In the genomic region with DNA sequence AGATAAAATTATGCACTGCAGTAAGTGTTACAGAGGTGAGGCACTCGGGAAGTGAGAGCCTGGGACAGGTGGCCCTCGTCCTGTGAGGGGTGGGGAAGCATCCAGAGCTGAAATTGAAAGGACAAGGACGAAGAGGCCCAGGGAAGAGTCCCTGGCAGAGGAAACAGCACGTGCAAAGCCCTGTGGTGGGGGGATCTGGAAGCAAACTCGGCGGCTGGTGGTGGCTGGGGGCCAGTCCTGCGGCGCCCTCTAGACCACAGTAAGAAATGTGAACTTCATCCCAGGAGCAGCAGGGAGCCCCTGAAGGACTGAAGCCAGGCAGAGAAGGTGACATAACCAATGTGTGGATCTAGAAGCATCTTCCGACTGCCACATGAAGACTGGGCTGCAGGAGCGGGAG, we compare ENCODE assay signal across 25 cellular contexts. TPM values are rescaled to one million over a fixed set of nuclear protein-coding genes. Genes with fewer than 3 reads are reported as not detected.
DNase-seq lines count a peak whose midpoint lies in the region; ATAC-seq, FAIRE-seq and TF ChIP-seq lines count a peak whose summit lies in the region.
"Had no signal": no experiment of that assay in that cellular context is flagged by ENCODE, and none has a peak within 500 bp of the region (broad histone marks: within the 10 kb centered on the region; RNA-seq: fewer than 3 reads in every experiment).

No MANE protein-coding gene starts in this region.

- 23% methylated on average over 10 of the region's 10 CpGs for WGBS in HepG2 (ENCODE audit: low lambda C conversion rate)
- 52% methylated on average over 8 of the region's 10 CpGs for WGBS in right lobe of liver (ENCODE audit: insufficient coverage, low coverage, low lambda C conversion rate, missing lambda C conversion rate)

- no peaks in the 10 kb centered on the region for H3K36me3 ChIP-seq in HepG2 (replicated peaks in 1 of 2; ENCODE audit: control insufficient read depth in 1 of 2, insufficient read depth in 2 of 2, low read length in 2 of 2)
- no peaks in the 10 kb centered on the region for H3K36me3 ChIP-seq in right lobe of liver
- H3K36me3 ChIP-seq in OCI-LY7 (ENCODE audit: insufficient read depth, low read length): no peaks in the 10 kb centered on the region
- H3K36me3 ChIP-seq: esophagus squamous epithelium had no signal

- H3K27me3 ChIP-seq in HepG2 (ENCODE audit: control insufficient read depth in 1 of 2, insufficient read depth in 2 of 2, low read length in 2 of 2) (no peaks in the 10 kb centered on the region; a peak in 1 of 5 replicates), right lobe of liver (no peaks in the 10 kb centered on the region)
- H3K27me3 ChIP-seq: esophagus squamous epithelium, stomach had no signal

- DNase-seq in HepG2 (ENCODE audit: low spot score): no peak
- no peak for DNase-seq in right lobe of liver
- DNase-seq in OCI-LY7 (ENCODE audit: low spot score): peak; percentile 11
- DNase-seq in iPS DF 19.7 (ENCODE audit: low read depth, low spot score): peak; percentile 30
- no peak for DNase-seq in left ventricle myocardium superior
- DNase-seq in 8988T: no peak
- DNase-seq: activated CD4-positive, alpha-beta T cell treated with anti-CD3 and anti-CD28 coated beads for 1 hour; activated T-cell treated with anti-CD3 and anti-CD28 coated beads, Interleukin-2, amount 50 U/mL, for 72 hours; Caco-2; central memory CD4-positive, alpha-beta T cell; esophagus squamous epithelium; NCI-H1092; NCI-H2081 treated with DMSO at 0.1 percent for 48 hours; NCI-H446 treated with DMSO at 0.1 percent for 48 hours; stomach; T1000; trophoblast cell had no signal

- no peaks in the 10 kb centered on the region for H3K9me2 ChIP-seq in OCI-LY7 (ENCODE audit: insufficient read depth, low read length)

- no peak overlapping the region for H3K4me2 ChIP-seq in HepG2 (ENCODE audit: low read depth, low read length)
- H3K4me2 ChIP-seq in OCI-LY7 (ENCODE audit: low read length): no peak overlapping the region
- H3K4me2 ChIP-seq: A549, KMS-11 had no signal

- in situ Hi-C loops in HepG2 (cut with HindIII; ENCODE audit: extremely low pct_ligation_motif_present, low pct_unique_long_range_greater_than_20kb): no loop called here

- H3K27ac ChIP-seq in HepG2 (ENCODE audit: extremely low read length, insufficient read depth, low read length) (no peak overlapping the region), right lobe of liver (no peak overlapping the region), OCI-LY7 (ENCODE audit: low read depth, low read length, poor library complexity, severe bottlenecking) (no peak overlapping the region)
- H3K27ac ChIP-seq: A549, esophagus squamous epithelium, KMS-11, psoas muscle, skin epidermis, stomach had no signal

- H3K79me2 ChIP-seq in HepG2 (ENCODE audit: insufficient read depth, low read length) (no peaks in the 10 kb centered on the region), OCI-LY7 (ENCODE audit: insufficient read depth, low read depth, low read length) (no peaks in the 10 kb centered on the region)

- H4K20me1 ChIP-seq in HepG2 (ENCODE audit: insufficient read depth, low read length) (no peaks in the 10 kb centered on the region), OCI-LY7 (ENCODE audit: insufficient read depth, low read length) (no peaks in the 10 kb centered on the region)

- no TSS peak for BruUV-seq in HepG2 (replicated peaks; lab: Mats Ljungman, UMichigan)
- BruUV-seq in OCI-LY7 (replicated peaks; lab: Mats Ljungman, UMichigan): no TSS peak

- TF ChIP-seq POLR2A in HepG2 (IDR thresholded peaks at IDR 0.05; ENCODE audit: insufficient read depth in 1 of 2, low read depth in 2 of 2, low read length in 2 of 2): no peak
- no peak for TF ChIP-seq POLR2A in right lobe of liver (IDR thresholded peaks at IDR 0.05)

- intact Hi-C loops in HepG2 (cut with micrococcal nuclease; ENCODE audit: unreplicated experiment) (no loop called here), right lobe of liver (cut with DNase I) (no loop called here), OCI-LY7 (cut with micrococcal nuclease; ENCODE audit: unreplicated experiment) (no loop called here), left ventricle myocardium superior (cut with micrococcal nuclease) (no loop called here)

- no peaks in the 10 kb centered on the region for H3K9me3 ChIP-seq in HepG2 (ENCODE audit: low read length)
- peaks cover 0 to under 1% (median 0%) of the 10 kb centered on the region in 4 donors for H3K9me3 ChIP-seq in right lobe of liver
- H3K9me3 ChIP-seq in OCI-LY7 (ENCODE audit: low read length): no peaks in the 10 kb centered on the region
- H3K9me3 ChIP-seq: Caco-2 had no signal

- no peaks in the 10 kb centered on the region for H3K4me1 ChIP-seq in HepG2 (ENCODE audit: insufficient read depth, low read length)
- no peaks in the 10 kb centered on the region for H3K4me1 ChIP-seq in right lobe of liver
- no peaks in the 10 kb centered on the region for H3K4me1 ChIP-seq in OCI-LY7 (ENCODE audit: insufficient read depth, low read length, poor library complexity, severe bottlenecking)
- H3K4me1 ChIP-seq: A549, esophagus squamous epithelium, psoas muscle, stomach had no signal

- ATAC-seq in HepG2 (peak; percentile 34; the same call in 2 of the 3 replicates), right lobe of liver (no peak), HG03139 (IDR thresholded peaks at IDR 0.05; ENCODE audit: unreplicated experiment) (no peak), left ventricle myocardium superior (no peak), GM21786 (IDR thresholded peaks at IDR 0.05; ENCODE audit: unreplicated experiment) (no peak)
- ATAC-seq: activated T-cell treated with anti-CD3 and anti-CD28 coated beads, Interleukin-2, amount 50 U/mL, for 72 hours; psoas muscle had no signal

- CTCF ChIA-PET in HepG2 (lab: Yijun Ruan, JAX; ENCODE audit: low intra/inter-chr PET ratio, low total read pairs) (no interaction called here), OCI-LY7 (lab: Charles Lee; ENCODE audit: unreplicated experiment) (no interaction called here)

- TF ChIP-seq RAD21 in HepG2 (CRISPR knock-in tag; IDR thresholded peaks at IDR 0.05): no peak

- no peak overlapping the region for H3K4me3 ChIP-seq in HepG2 (replicated peaks in 1 of 3; ENCODE audit: insufficient read depth in 1 of 3, low read depth in 2 of 3, low read length in 3 of 3)
- no peak overlapping the region for H3K4me3 ChIP-seq in right lobe of liver
- H3K4me3 ChIP-seq in OCI-LY7 (ENCODE audit: low read depth, low read length, poor library complexity, severe bottlenecking): no peak overlapping the region
- H3K4me3 ChIP-seq: A549, esophagus squamous epithelium, psoas muscle, skin epidermis, stomach had no signal

- no peak overlapping the region for H3K9ac ChIP-seq in HepG2 (ENCODE audit: insufficient read depth, low read depth, low read length)
- H3K9ac ChIP-seq: KMS-11 had no signal

- POLR2A ChIA-PET in HepG2 (lab: Yijun Ruan, JAX): no interaction called here
- POLR2A ChIA-PET in OCI-LY7 (lab: Charles Lee): no interaction called here

- FAIRE-seq in HepG2 (lab: Jason Lieb, UNC): no peak
- FAIRE-seq: A549 had no signal

- TF ChIP-seq EP300 in HepG2 (IDR thresholded peaks at IDR 0.05; ENCODE audit: low read depth in 2 of 2, low read length in 2 of 2) (no peak), HepG2 (CRISPR knock-in tag; IDR thresholded peaks at IDR 0.05; ENCODE audit: borderline replicate concordance) (no peak)

- peak; percentile 25; the same call in 1 of the 2 replicates for TF ChIP-seq CTCF in HepG2 (CRISPR knock-in tag; IDR thresholded peaks at IDR 0.05)
- no peak for TF ChIP-seq CTCF in right lobe of liver (IDR thresholded peaks at IDR 0.05)
- peak; percentile 66 for TF ChIP-seq CTCF in OCI-LY7 (conservative IDR thresholded peaks at IDR 0.05; ENCODE audit: low read length)

- H2AFZ ChIP-seq in HepG2 (ENCODE audit: low read length) (no peak overlapping the region), OCI-LY7 (ENCODE audit: low read length) (no peak overlapping the region)

RNA-seq across cellular contexts. Expression of a gene that starts 42.8 kb away (rescaled TPM):
- total RNA-seq in HepG2 (2016; rRNA removed; fragmentation: Illumina TruSeq; extraction: Trizol) (0.08 and 0.24 TPM in 2 replicates), right lobe of liver (under 1 TPM in 5 of 6 experiments, not detected in 1; 0.04 to 0.44 (median 0.33) TPM), OCI-LY7 (2022) (not detected in 2 replicates), left ventricle myocardium superior (37.0 TPM)
- 0.09 and 0.10 TPM in 2 replicates for total RNA-seq in HepG2 (2016; cell fraction: cytosol; rRNA removed; fragmentation: Illumina TruSeq; extraction: Trizol; ENCODE audit: low read depth)
- total RNA-seq in HepG2 (2016; cell fraction: insoluble cytoplasmic fraction; rRNA removed; fragmentation: Illumina TruSeq; extraction: Trizol): 0.26 TPM in 1 of 2 replicates, not detected in the other
- 0.09 and 0.55 TPM in 2 replicates for total RNA-seq in HepG2 (2016; cell fraction: membrane; rRNA removed; fragmentation: Illumina TruSeq; extraction: Trizol)
- 0.25 and 0.53 TPM in 2 replicates for total RNA-seq in HepG2 (2016; cell fraction: nucleus; rRNA removed; fragmentation: Illumina TruSeq; extraction: Trizol)
- polyA plus RNA-seq in HepG2 (2011; rRNA removed): 0.11 and 0.14 TPM in 2 replicates
- polyA plus RNA-seq in HepG2 (2011; cell fraction: cytosol; rRNA removed): 0.01 and 0.03 TPM in 2 replicates
- polyA plus RNA-seq in HepG2 (2011; cell fraction: nucleus; rRNA removed): 0.36 and 0.40 TPM in 2 replicates
- polyA plus RNA-seq in HepG2 (2012): 0.12 TPM in 2 replicates
- polyA plus RNA-seq in HepG2 (2016; cell fraction: cytosol; fragmentation: Illumina TruSeq; extraction: Trizol; ENCODE audit: low read depth): 0.02 and 0.08 TPM in 2 replicates
- not detected in 2 replicates for polyA plus RNA-seq in HepG2 (2016; cell fraction: insoluble cytoplasmic fraction; fragmentation: Illumina TruSeq; extraction: Trizol; ENCODE audit: low read depth)
- 0.14 and 0.16 TPM in 2 replicates for polyA plus RNA-seq in HepG2 (2016; cell fraction: membrane; fragmentation: Illumina TruSeq; extraction: Trizol; ENCODE audit: low read depth)
- polyA plus RNA-seq in HepG2 (2016; cell fraction: nucleus; fragmentation: Illumina TruSeq; extraction: Trizol; ENCODE audit: insufficient read depth, low read depth): 0.56 and 0.57 TPM in 2 replicates
- polyA minus RNA-seq in HepG2 (2011; rRNA and poly(A)+ RNA removed; ENCODE audit: low replicate concordance): 0.04 and 0.58 TPM in 2 replicates
- not detected in 2 replicates for polyA minus RNA-seq in HepG2 (2011; cell fraction: cytosol; rRNA and poly(A)+ RNA removed)
- polyA minus RNA-seq in HepG2 (2011; cell fraction: nucleus; rRNA and poly(A)+ RNA removed): 0.12 and 0.26 TPM in 2 replicates
- not detected in 2 replicates for total RNA-seq in OCI-LY7 (2014; rRNA removed; shearing (Covaris generic))
- total RNA-seq: activated CD8-positive, alpha-beta memory T cell treated with anti-CD3 and anti-CD28 coated beads for 36 hours; Daoy had no signal

Comparison
In these comparisons a context has a peak if more than half of its experiments do, and no peak if none do; other contexts are left out.
1. CTCF ChIP-seq: peak in HepG2 (single experiment) and OCI-LY7 (single experiment); none in right lobe of liver (0 of 4).
2. DNase-seq: peak in OCI-LY7 (single experiment) and iPS DF 19.7 (single experiment); none in HepG2 (single experiment), right lobe of liver (0 of 3), left ventricle myocardium superior (single experiment) and 8988T (single experiment).
3. RNA of a gene that starts 42.8 kb away (total RNA-seq): 37.0 TPM in left ventricle myocardium superior (single experiment); 0.04 to 0.44 TPM in right lobe of liver, 0.08 to 0.55 TPM in HepG2 and not detected in OCI-LY7; every median in the first group is over 10 times any median in the second.